ENCODE assay signal across 9 cellular contexts in genomic region chr10:122114156-122114747, GRCh38.
DNase-seq lines count a peak whose midpoint lies in the region; TF ChIP-seq lines count a peak whose summit lies in the region.
"Had no signal": no experiment of that assay in that cellular context is flagged by ENCODE, and none has a peak within 500 bp of the region (broad histone marks: within the 10 kb centered on the region; RNA-seq: fewer than 3 reads in every experiment).

No MANE protein-coding gene starts in this region.

- peaks cover 7% of the 10 kb centered on the region for H3K27me3 Mint-ChIP-seq in nephron progenitor cell (ENCODE audit: low read depth, poor library complexity)

- POLR2A ChIA-PET in AG04450 (lab: Yijun Ruan, JAX) = no interaction called here

- peak overlapping the region; percentile 79 for H3K27ac Mint-ChIP-seq in nephron progenitor cell

- TF ChIP-seq CTCF in AG04450 (IDR thresholded peaks at IDR 0.05; ENCODE audit: low read depth, low read length) = no peak
- no peak for TF ChIP-seq CTCF in fibroblast of mammary gland (conservative IDR thresholded peaks at IDR 0.05; ENCODE audit: control insufficient read depth, insufficient read depth, low read depth, low read length)
- TF ChIP-seq CTCF in nephron progenitor cell (IDR thresholded peaks at IDR 0.05) = no peak

- DNase-seq in AG04450 (ENCODE audit: low read depth, low spot score) (no peak), RKO (ENCODE audit: low spot score) (peak; percentile 32), fibroblast of mammary gland (ENCODE audit: low read depth) (no peak), nephron progenitor cell (no peak), dedifferentiated amniotic fluid mesenchymal stem cell (ENCODE audit: extremely low spot score) (no peak), D341Med (ENCODE audit: low spot score) (no peak), NCI-H2081 treated with DMSO at 0.1 percent for 48 hours (lab: John Stamatoyannopoulos, UW) (no peak)
- DNase-seq in stimulated activated CD4-positive, alpha-beta T cell treated with anti-CD3 and anti-CD28 coated beads, Interleukin-4, amount 100 ng/mL, for 4 hours = no peak

- H3K9me3 ChIP-seq in AG04450 (ENCODE audit: control insufficient read depth, insufficient read depth, low read length) = peaks cover 5% of the 10 kb centered on the region; the same call in 1 of the 2 replicates
- H3K9me3 ChIP-seq: neutrophil had no signal

- H3K4me3 Mint-ChIP-seq in nephron progenitor cell = peak overlapping the region; percentile 80

- H3K36me3 Mint-ChIP-seq in nephron progenitor cell (ENCODE audit: low read depth) = peaks cover 17% of the 10 kb centered on the region

- CTCF ChIA-PET in AG04450 (lab: Charles Lee) = no interaction called here

- H3K9me3 Mint-ChIP-seq in nephron progenitor cell = peaks cover 4% of the 10 kb centered on the region

- H3K27ac ChIP-seq in AG04450 (ENCODE audit: low read depth, low read length) = peak overlapping the region; percentile 95
- H3K27ac ChIP-seq: neutrophil had no signal

- H3K27me3 ChIP-seq in AG04450 (ENCODE audit: control insufficient read depth, insufficient read depth, low read length) = no peaks in the 10 kb centered on the region

- H3K4me3 ChIP-seq in AG04450 (ENCODE audit: low read depth, low read length) (peak overlapping the region; percentile 78), fibroblast of mammary gland (ENCODE audit: control insufficient read depth, low read depth, low read length) (peak overlapping the region; percentile 58)

- peaks cover 48% of the 10 kb centered on the region for H3K4me1 Mint-ChIP-seq in nephron progenitor cell
